ENCODE assay signal across 1 cellular context in genomic region chr16:29814592-29814991, GRCh38.
TF ChIP-seq lines count a peak whose summit lies in the region.

No MANE protein-coding gene starts in this region.

TF ChIP-seq in HepG2, 621 proteins besides CTCF, POLR2A, EP300 and RAD21:
- TF ChIP-seq ELF1 (CRISPR knock-in tag; IDR thresholded peaks at IDR 0.05): no peak
- TF ChIP-seq IRX3 (CRISPR knock-in tag; IDR thresholded peaks at IDR 0.05; ENCODE audit: borderline replicate concordance, low read depth): no peak
- no peak for TF ChIP-seq ZNF850 (CRISPR knock-in tag; conservative IDR thresholded peaks at IDR 0.05)
- no peak for TF ChIP-seq ZFAT (CRISPR knock-in tag; conservative IDR thresholded peaks at IDR 0.05)
- TF ChIP-seq ZNF263 (CRISPR knock-in tag; IDR thresholded peaks at IDR 0.05): no peak
- no peak for TF ChIP-seq ZNF83 (CRISPR knock-in tag; IDR thresholded peaks at IDR 0.05; ENCODE audit: borderline replicate concordance)
- TF ChIP-seq BCL6 (CRISPR knock-in tag; IDR thresholded peaks at IDR 0.05): no peak
- no peak for TF ChIP-seq SMARCE1 (IDR thresholded peaks at IDR 0.05; ENCODE audit: borderline replicate concordance)
- TF ChIP-seq ZNF816 (CRISPR knock-in tag; IDR thresholded peaks at IDR 0.05; ENCODE audit: borderline replicate concordance): no peak
- TF ChIP-seq ZNF703 (CRISPR knock-in tag; IDR thresholded peaks at IDR 0.05; ENCODE audit: borderline replicate concordance): no peak
- TF ChIP-seq THAP11 (CRISPR knock-in tag; IDR thresholded peaks at IDR 0.05): no peak
- TF ChIP-seq SIN3A (IDR thresholded peaks at IDR 0.05; ENCODE audit: borderline replicate concordance, low read depth, low read length): no peak
- TF ChIP-seq MBNL3 (CRISPR knock-in tag; conservative IDR thresholded peaks at IDR 0.05): no peak
- no peak for TF ChIP-seq ZBTB49 (CRISPR knock-in tag; IDR thresholded peaks at IDR 0.05; ENCODE audit: borderline replicate concordance)
- TF ChIP-seq ZNF619 (CRISPR knock-in tag; IDR thresholded peaks at IDR 0.05): no peak
